In the genomic region with DNA sequence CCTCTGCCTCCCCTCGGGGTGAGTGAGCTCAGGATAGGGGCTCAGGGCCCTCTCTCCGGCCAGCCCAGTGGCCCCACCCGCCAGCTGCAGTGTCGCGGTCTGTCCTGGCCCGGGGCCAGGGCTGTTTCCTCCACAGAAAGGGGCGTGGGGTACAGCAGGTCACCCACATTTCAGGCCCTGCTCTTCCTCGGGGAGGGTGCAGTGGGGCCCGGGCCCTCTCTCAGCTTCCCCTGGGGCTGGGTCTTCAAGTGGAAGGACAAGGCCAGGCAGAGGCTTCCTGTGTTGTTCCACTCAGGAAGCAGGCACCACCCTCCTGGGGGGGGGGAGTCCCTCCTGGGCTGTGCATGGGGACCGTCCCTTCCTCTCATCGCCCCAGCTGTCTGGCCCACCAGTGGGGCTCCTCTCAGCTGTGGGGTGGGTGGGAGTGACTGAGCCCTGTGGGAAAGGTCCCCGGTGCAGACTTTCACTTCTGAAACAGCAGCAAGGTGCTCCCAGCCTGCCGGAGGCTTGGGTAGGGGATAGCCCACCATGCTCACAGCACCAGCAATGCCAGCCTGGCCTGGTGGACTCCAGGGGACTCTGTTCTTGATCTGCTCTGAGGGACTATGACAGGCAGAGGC, we compare ENCODE assay signal across 8 cellular contexts. TPM values are rescaled to one million over a fixed set of nuclear protein-coding genes. Genes with fewer than 3 reads are reported as not detected.
DNase-seq lines count a peak whose midpoint lies in the region; ATAC-seq, FAIRE-seq and TF ChIP-seq lines count a peak whose summit lies in the region.

No MANE protein-coding gene starts in this region.

- peaks cover 93% of the 10 kb centered on the region for H3K36me3 Mint-ChIP-seq in stimulated activated effector memory CD8-positive, alpha-beta T cell treated with anti-CD3 and anti-CD28 coated beads, Interleukin-12 subunit alpha, Interleukin-12 subunit beta, amount 100 ng/mL, for 72 hours
- H3K36me3 Mint-ChIP-seq in glutamatergic neuron (ENCODE audit: unreplicated experiment): no peaks in the 10 kb centered on the region

- H3K9me3 Mint-ChIP-seq in stimulated activated effector memory CD8-positive, alpha-beta T cell treated with anti-CD3 and anti-CD28 coated beads, Interleukin-12 subunit alpha, Interleukin-12 subunit beta, amount 100 ng/mL, for 72 hours: no peaks in the 10 kb centered on the region
- peaks cover 9% of the 10 kb centered on the region for H3K9me3 Mint-ChIP-seq in glutamatergic neuron (ENCODE audit: unreplicated experiment)

- H3K4me3 Mint-ChIP-seq in stimulated activated effector memory CD8-positive, alpha-beta T cell treated with anti-CD3 and anti-CD28 coated beads, Interleukin-12 subunit alpha, Interleukin-12 subunit beta, amount 100 ng/mL, for 72 hours: peak overlapping the region; percentile 100
- H3K4me3 Mint-ChIP-seq in glutamatergic neuron (ENCODE audit: unreplicated experiment): no peak overlapping the region

- peak overlapping the region; percentile 97 for H3K27ac Mint-ChIP-seq in stimulated activated effector memory CD8-positive, alpha-beta T cell treated with anti-CD3 and anti-CD28 coated beads, Interleukin-12 subunit alpha, Interleukin-12 subunit beta, amount 100 ng/mL, for 72 hours
- no peak overlapping the region for H3K27ac Mint-ChIP-seq in glutamatergic neuron (ENCODE audit: unreplicated experiment)

- FAIRE-seq in RCC 7860 (lab: Jason Lieb, UNC): no peak

- intact Hi-C loops in left cardiac atrium (cut with DNase I): no loop called here

- DNase-seq in activated CD4-positive, alpha-beta T cell treated with anti-CD3 and anti-CD28 coated beads, Interleukin-2, amount 50 U/mL, for 48 hours: peak; percentile 77 to 83
- DNase-seq in left cardiac atrium: peak; percentile 62
- DNase-seq in stimulated activated effector memory CD8-positive, alpha-beta T cell treated with anti-CD3 and anti-CD28 coated beads, Interleukin-12 subunit alpha, Interleukin-12 subunit beta, amount 100 ng/mL, for 72 hours (ENCODE audit: low spot score in 2 of 2): peak; percentile 38 to 77
- DNase-seq in DMS79 (lab: John Stamatoyannopoulos, UW): no peak
- DNase-seq in glutamatergic neuron: no peak
- DNase-seq in RCC 7860 (ENCODE audit: low spot score): no peak
- no peak for DNase-seq in iPS-NIHi11 (ENCODE audit: low spot score)

- peaks cover 9% of the 10 kb centered on the region for H3K27me3 Mint-ChIP-seq in glutamatergic neuron (ENCODE audit: unreplicated experiment)

- no peak for TF ChIP-seq CTCF in glutamatergic neuron (IDR thresholded peaks at IDR 0.05; ENCODE audit: partially characterized antibody, unreplicated experiment)

- peak; percentile 30 for ATAC-seq in GM21529 (IDR thresholded peaks at IDR 0.05; ENCODE audit: unreplicated experiment)
- peak; percentile 5 to 44 for ATAC-seq in left cardiac atrium
- peak; percentile 47 for ATAC-seq in stimulated activated effector memory CD8-positive, alpha-beta T cell treated with anti-CD3 and anti-CD28 coated beads, Interleukin-12 subunit alpha, Interleukin-12 subunit beta, amount 100 ng/mL, for 72 hours

- peaks cover 71% of the 10 kb centered on the region for H3K4me1 Mint-ChIP-seq in stimulated activated effector memory CD8-positive, alpha-beta T cell treated with anti-CD3 and anti-CD28 coated beads, Interleukin-12 subunit alpha, Interleukin-12 subunit beta, amount 100 ng/mL, for 72 hours
- H3K4me1 Mint-ChIP-seq in glutamatergic neuron (ENCODE audit: low read depth, unreplicated experiment): peaks cover 9% of the 10 kb centered on the region

RNA-seq across cellular contexts. Expression of gene GPR132, which starts 3.7 kb away (rescaled TPM):
- 1 to 10 TPM; 1.1 to 2.1 TPM for total RNA-seq in left cardiac atrium
- total RNA-seq in glutamatergic neuron (ENCODE audit: unreplicated experiment): not detected

RNA-seq across cellular contexts. Expression of gene CDCA4, which starts 40.7 kb away (rescaled TPM):
- total RNA-seq in left cardiac atrium: 1 to 10 TPM; 3.2 to 3.3 TPM
- total RNA-seq in glutamatergic neuron (ENCODE audit: unreplicated experiment): 23.2 TPM

Comparison
In these comparisons a context has a peak if more than half of its experiments do, and no peak if none do; other contexts are left out.
1. DNase-seq: peak in activated CD4-positive, alpha-beta T cell treated with anti-CD3 and anti-CD28 coated beads, Interleukin-2, amount 50 U/mL, for 48 hours (2 of 2), left cardiac atrium (single experiment) and stimulated activated effector memory CD8-positive, alpha-beta T cell treated with anti-CD3 and anti-CD28 coated beads, Interleukin-12 subunit alpha, Interleukin-12 subunit beta, amount 100 ng/mL, for 72 hours (2 of 2); none in DMS79 (single experiment), glutamatergic neuron (single experiment), RCC 7860 (single experiment) and iPS-NIHi11 (single experiment).
2. Peak in every context shown above with its lines, with median percentiles within 50 percentile points of each other: ATAC-seq.